In the genomic region with DNA sequence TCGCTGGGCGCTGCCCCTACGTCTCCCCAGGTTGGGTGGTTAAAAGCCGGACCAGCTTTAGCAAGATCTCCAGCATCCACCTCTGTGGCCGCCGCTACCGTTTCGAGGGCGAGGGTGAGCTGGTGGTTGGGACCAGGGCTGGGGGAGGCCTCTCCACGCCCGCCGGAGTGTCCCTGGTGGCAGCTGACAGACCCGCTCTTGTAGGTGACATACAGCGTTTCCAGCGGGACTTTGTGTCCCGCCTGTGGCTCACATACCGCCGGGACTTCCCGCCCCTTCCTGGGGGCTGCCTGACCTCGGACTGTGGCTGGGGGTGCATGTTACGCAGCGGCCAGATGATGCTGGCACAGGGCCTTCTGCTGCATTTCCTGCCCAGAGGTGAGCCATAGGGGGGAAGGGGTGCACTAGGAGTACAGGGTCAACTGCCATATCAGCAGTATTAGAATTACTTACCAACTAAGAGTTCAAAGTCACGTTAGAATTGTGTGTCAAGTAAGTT, we compare ENCODE assay signal across 2 cellular contexts.
TF ChIP-seq lines count a peak whose summit lies in the region.

No MANE protein-coding gene starts in this region.

TF ChIP-seq in H1, 55 proteins besides CTCF, POLR2A, EP300 and RAD21:
- TF ChIP-seq GABPA (IDR thresholded peaks at IDR 0.05; ENCODE audit: borderline replicate concordance, insufficient read depth, low read length) (no peak), CREB1 (IDR thresholded peaks at IDR 0.05) (no peak), JUN (IDR thresholded peaks at IDR 0.05; ENCODE audit: low read depth, low read length) (no peak), SAP30 (IDR thresholded peaks at IDR 0.05; ENCODE audit: insufficient read depth, insufficient replicate concordance, low read length) (no peak), YY1 (IDR thresholded peaks at IDR 0.05; ENCODE audit: low read depth, low read length) (no peak), CTBP2 (IDR thresholded peaks at IDR 0.05; ENCODE audit: borderline replicate concordance, insufficient read depth, insufficient read length, low read length) (no peak), BACH1 (IDR thresholded peaks at IDR 0.05; ENCODE audit: low read length) (no peak), USF2 (IDR thresholded peaks at IDR 0.05; ENCODE audit: low read length) (no peak), TBP (IDR thresholded peaks at IDR 0.05; ENCODE audit: low read depth, low read length) (no peak), CBX8 (IDR thresholded peaks at IDR 0.05; ENCODE audit: borderline replicate concordance, low read depth, low read length) (no peak), EGR1 (IDR thresholded peaks at IDR 0.05; ENCODE audit: borderline replicate concordance, low read depth, low read length) (no peak), JUND (IDR thresholded peaks at IDR 0.05; ENCODE audit: low read length) (no peak), TEAD4 (IDR thresholded peaks at IDR 0.05; ENCODE audit: low read depth, low read length) (no peak), KDM4A (IDR thresholded peaks at IDR 0.05; ENCODE audit: low read depth, low read length, severe bottlenecking) (no peak)
- TF ChIP-seq, protein P1, sequence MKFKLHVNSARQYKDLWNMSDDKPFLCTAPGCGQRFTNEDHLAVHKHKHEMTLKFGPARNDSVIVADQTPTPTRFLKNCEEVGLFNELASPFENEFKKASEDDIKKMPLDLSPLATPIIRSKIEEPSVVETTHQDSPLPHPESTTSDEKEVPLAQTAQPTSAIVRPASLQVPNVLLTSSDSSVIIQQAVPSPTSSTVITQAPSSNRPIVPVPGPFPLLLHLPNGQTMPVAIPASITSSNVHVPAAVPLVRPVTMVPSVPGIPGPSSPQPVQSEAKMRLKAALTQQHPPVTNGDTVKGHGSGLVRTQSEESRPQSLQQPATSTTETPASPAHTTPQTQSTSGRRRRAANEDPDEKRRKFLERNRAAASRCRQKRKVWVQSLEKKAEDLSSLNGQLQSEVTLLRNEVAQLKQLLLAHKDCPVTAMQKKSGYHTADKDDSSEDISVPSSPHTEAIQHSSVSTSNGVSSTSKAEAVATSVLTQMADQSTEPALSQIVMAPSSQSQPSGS (IDR thresholded peaks at IDR 0.05; ENCODE audit: low read length): no peak

TF ChIP-seq in neural cell, 6 proteins besides CTCF, POLR2A, EP300 and RAD21:
- TF ChIP-seq POLR2AphosphoS5 (IDR thresholded peaks at IDR 0.05) (no peak), SMC3 (conservative IDR thresholded peaks at IDR 0.05; ENCODE audit: poor library complexity) (no peak), EZH2 (IDR thresholded peaks at IDR 0.05; ENCODE audit: borderline replicate concordance, insufficient read depth, low read length, poor library complexity, severe bottlenecking) (no peak), MXI1 (conservative IDR thresholded peaks at IDR 0.05; ENCODE audit: poor library complexity, severe bottlenecking) (no peak)
TF ChIP-seq in neural cell: peak in this region for 0.
